8 cellular contexts compared by ENCODE assay signal in the genomic region with DNA sequence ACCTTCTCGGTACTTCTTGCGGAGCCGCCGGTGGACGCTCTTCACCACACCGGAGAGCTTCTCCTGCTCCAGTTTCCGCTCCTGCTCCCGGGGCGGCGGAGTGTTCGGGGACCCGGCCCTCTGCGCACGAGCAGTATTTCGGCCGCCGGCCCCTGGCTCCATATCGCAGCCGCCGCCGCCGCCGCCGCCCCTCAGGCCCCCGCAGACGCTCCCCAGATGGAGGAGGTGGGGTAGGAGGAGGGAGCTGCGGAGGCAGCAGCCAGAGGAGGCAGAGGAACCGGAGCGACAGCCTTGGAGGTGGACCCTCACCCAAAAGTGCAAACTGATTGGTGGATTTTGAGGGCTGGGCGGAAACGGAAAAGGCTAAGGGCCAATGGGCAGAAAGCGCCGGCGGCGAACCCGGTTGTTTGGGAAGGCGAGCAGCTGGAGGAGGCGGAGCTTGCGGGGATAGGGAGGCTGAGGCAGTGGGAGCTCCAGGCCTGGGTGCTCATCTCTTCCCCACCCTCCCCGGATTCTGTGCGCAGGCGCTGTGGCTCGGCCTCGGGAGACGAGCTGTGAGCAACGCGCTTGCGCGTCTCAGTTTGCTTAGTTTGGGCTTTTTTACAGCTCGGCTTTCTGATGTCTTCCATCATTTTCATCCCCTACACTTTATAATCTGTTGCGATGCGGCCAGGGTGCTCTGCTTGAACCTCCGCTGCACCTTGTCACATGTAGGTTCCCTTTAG.
DNase-seq lines count a peak whose midpoint lies in the region; ATAC-seq and TF ChIP-seq lines count a peak whose summit lies in the region.

No MANE protein-coding gene starts in this region.

- DNase-seq in NCI-H69 (lab: John Stamatoyannopoulos, UW) (peak; percentile 100), dedifferentiated amniotic fluid mesenchymal stem cell (ENCODE audit: extremely low spot score) (peak; percentile 99), left kidney (ENCODE audit: low read depth, low spot score) (peak; percentile 100)
- peak; percentile 99 for DNase-seq in activated CD4-positive, alpha-beta T cell treated with anti-CD3 and anti-CD28 coated beads, Interleukin-2, amount 50 U/mL, for 1 hour
- peak; percentile 99 for DNase-seq in stimulated activated CD4-positive, alpha-beta T cell treated with anti-CD3 and anti-CD28 coated beads, Interleukin-1b, Interleukin-23, amount 100 ng/mL, for 48 hours

- H3K27ac ChIP-seq in C4-2B, result peak overlapping the region; percentile 57

- TF ChIP-seq CTCF in C4-2B (conservative IDR thresholded peaks at IDR 0.05), result no peak

- peak; percentile 96 for ATAC-seq in GM19372 (IDR thresholded peaks at IDR 0.05; ENCODE audit: low read depth, unreplicated experiment)
- peak; percentile 96 for ATAC-seq in HG03521 (IDR thresholded peaks at IDR 0.05; ENCODE audit: unreplicated experiment)

Comparison
In these comparisons a context has a peak if more than half of its experiments do, and no peak if none do; other contexts are left out.
1. Peak in every context shown above with its lines: DNase-seq, ATAC-seq and H3K27ac ChIP-seq.